ENCODE assay signal across 22 cellular contexts in the genomic region with DNA sequence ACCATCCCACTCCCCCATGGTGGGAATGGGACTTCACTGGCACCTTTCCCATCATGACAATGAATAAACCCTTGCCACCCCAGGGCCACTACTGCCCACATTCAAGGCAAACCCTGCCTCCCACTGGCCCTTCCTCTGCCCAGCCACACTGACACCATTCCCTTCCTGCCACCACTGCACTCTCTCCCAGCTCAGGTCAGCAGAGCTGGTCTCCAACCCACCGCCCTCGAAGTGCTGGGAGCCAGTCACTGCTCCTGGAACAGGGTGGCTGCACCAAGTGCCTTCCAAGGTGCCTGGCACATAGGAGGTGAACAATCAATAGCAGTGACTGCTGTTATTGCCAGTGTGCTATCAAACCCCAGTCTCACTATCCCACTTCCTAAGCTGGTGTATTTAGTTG.
"Had no signal": no experiment of that assay in that cellular context is flagged by ENCODE, and none has a peak within 500 bp of the region (broad histone marks: within the 10 kb centered on the region; RNA-seq: fewer than 3 reads in every experiment).

No MANE protein-coding gene starts in this region.

- H3K4me3 ChIP-seq: gastrocnemius medialis, lung, mucosa of descending colon, psoas muscle, skin epidermis, spleen, thoracic aorta, tibial nerve, upper lobe of left lung, uterus had no signal

- H3K36me3 Mint-ChIP-seq: natural killer cell treated with Interleukin-12 subunit alpha and Interleukin-12 subunit beta and Interleukin-15 and Interleukin-18, amount 100 ng/mL, for 72 hours had no signal

- H3K36me3 ChIP-seq: gastrocnemius medialis, thoracic aorta, tibial nerve, upper lobe of left lung, uterus had no signal

- H3K4me1 ChIP-seq: uterus had no signal

- ATAC-seq: effector memory CD8-positive, alpha-beta T cell; gastrocnemius medialis; left lobe of liver; mucosa of descending colon; right cardiac atrium; stimulated activated naive B cell treated with anti-CD40 and anti-IgM and Interleukin-4, amounts not matched to agents 10 μg/mL and 1 μg/mL and 100 μg/mL, for 72 hours had no signal

- H3K9me3 ChIP-seq: gastrocnemius medialis, mucosa of descending colon, psoas muscle, spleen, thoracic aorta, tibial nerve, upper lobe of left lung, uterus had no signal

- DNase-seq: cortex of kidney; effector memory CD8-positive, alpha-beta T cell; gastrocnemius medialis; head of caudate nucleus; mucosa of descending colon; naive B cell; psoas muscle; right cardiac atrium; spleen; stimulated activated CD4-positive, alpha-beta T cell treated with anti-CD3 and anti-CD28 coated beads, Interleukin-4, amount 100 ng/mL, for 4 hours; stimulated activated naive B cell treated with anti-CD40 and anti-IgM and Interleukin-4, amounts not matched to agents 10 μg/mL and 1 μg/mL and 100 μg/mL, for 72 hours; upper lobe of left lung; uterus had no signal

- H3K27me3 Mint-ChIP-seq: effector memory CD8-positive, alpha-beta T cell; natural killer cell treated with Interleukin-12 subunit alpha and Interleukin-12 subunit beta and Interleukin-15 and Interleukin-18, amount 100 ng/mL, for 72 hours; stimulated activated naive CD8-positive, alpha-beta T cell treated with anti-CD3 and anti-CD28 coated beads, Interleukin-15, Interleukin-2, amounts not matched to agents 100 ng/mL and 50 ng/mL, for 24 hours had no signal

- H3K4me3 Mint-ChIP-seq: effector memory CD8-positive, alpha-beta T cell; memory B cell; natural killer cell treated with Interleukin-12 subunit alpha and Interleukin-12 subunit beta and Interleukin-15 and Interleukin-18, amount 100 ng/mL, for 72 hours; neural crest cell; stimulated activated naive B cell treated with anti-CD40 and anti-IgM and Interleukin-4, amounts not matched to agents 10 μg/mL and 1 μg/mL and 100 μg/mL, for 72 hours; stimulated activated naive CD8-positive, alpha-beta T cell treated with anti-CD3 and anti-CD28 coated beads, Interleukin-15, Interleukin-2, amounts not matched to agents 100 ng/mL and 50 ng/mL, for 24 hours had no signal

- H3K27ac ChIP-seq: gastrocnemius medialis, psoas muscle, skin epidermis, spleen, thoracic aorta, upper lobe of left lung, uterus had no signal

- H3K27ac Mint-ChIP-seq: effector memory CD8-positive, alpha-beta T cell; memory B cell; naive B cell; natural killer cell treated with Interleukin-12 subunit alpha and Interleukin-12 subunit beta and Interleukin-15 and Interleukin-18, amount 100 ng/mL, for 72 hours; stimulated activated naive B cell treated with anti-CD40 and anti-IgM and Interleukin-4, amounts not matched to agents 10 μg/mL and 1 μg/mL and 100 μg/mL, for 72 hours; stimulated activated naive CD8-positive, alpha-beta T cell treated with anti-CD3 and anti-CD28 coated beads, Interleukin-15, Interleukin-2, amounts not matched to agents 100 ng/mL and 50 ng/mL, for 24 hours had no signal

- H3K9me3 Mint-ChIP-seq: effector memory CD8-positive, alpha-beta T cell; memory B cell; natural killer cell treated with Interleukin-12 subunit alpha and Interleukin-12 subunit beta and Interleukin-15 and Interleukin-18, amount 100 ng/mL, for 72 hours; neural crest cell; stimulated activated naive B cell treated with anti-CD40 and anti-IgM and Interleukin-4, amounts not matched to agents 10 μg/mL and 1 μg/mL and 100 μg/mL, for 72 hours; stimulated activated naive CD8-positive, alpha-beta T cell treated with anti-CD3 and anti-CD28 coated beads, Interleukin-15, Interleukin-2, amounts not matched to agents 100 ng/mL and 50 ng/mL, for 24 hours had no signal

- H3K27me3 ChIP-seq: gastrocnemius medialis, spleen, tibial nerve, upper lobe of left lung, uterus had no signal
